In genomic region chr20:14036567-14036966, GRCh38 we compare ENCODE assay signal across 40 cellular contexts. TPM values are rescaled to one million over a fixed set of nuclear protein-coding genes. Genes with fewer than 3 reads are reported as not detected.
"Had no signal": no experiment of that assay in that cellular context is flagged by ENCODE, and none has a peak within 500 bp of the region (broad histone marks: within the 10 kb centered on the region; RNA-seq: fewer than 3 reads in every experiment).

No MANE protein-coding gene starts in this region.

- H3K27me3 ChIP-seq: MG63 had no signal

- H3K36me3 ChIP-seq: MG63 had no signal

- H3K9me3 ChIP-seq: MG63 had no signal

- H3K4me3 ChIP-seq: MG63 had no signal

- DNase-seq: Karpas-422, Kasumi-1, MG63, MM.1S, MV-4-11, NCI-H1048, NCI-H1092, NCI-H1092 treated with DMSO at 0.1 percent for 48 hours, NCI-H1105, NCI-H1105 treated with DMSO at 0.1 percent for 48 hours, NCI-H1417, NCI-H1417 treated with DMSO at 0.1 percent for 48 hours, NCI-H1436, NCI-H1436 treated with DMSO at 0.1 percent for 48 hours, NCI-H146, NCI-H1694, NCI-H1694 treated with DMSO at 0.1 percent for 48 hours, NCI-H187, NCI-H187 treated with DMSO at 0.1 percent for 48 hours, NCI-H1930, NCI-H2029, NCI-H2029 treated with DMSO at 0.1 percent for 48 hours, NCI-H2081, NCI-H2081 treated with DMSO at 0.1 percent for 48 hours, NCI-H2107, NCI-H2171, NCI-H2171 treated with DMSO at 0.1 percent for 48 hours, NCI-H2227 treated with DMSO at 0.1 percent for 48 hours, NCI-H226, NCI-H345, NCI-H446, NCI-H446 treated with DMSO at 0.1 percent for 48 hours, NCI-H510A, NCI-H510A treated with DMSO at 0.1 percent for 48 hours, NCI-H524, NCI-H524 treated with DMSO at 0.1 percent for 48 hours had no signal

RNA-seq across cellular contexts. Expression of gene SEL1L2, which starts 46.2 kb away (rescaled TPM):
- total RNA-seq: LHCN-M2, M059J, MCF 10A, NCI-H460 had no signal
